8 cellular contexts compared by ENCODE assay signal in genomic region chr22:42079319-42080251, GRCh38. TPM values are rescaled to one million over a fixed set of nuclear protein-coding genes. Genes with fewer than 3 reads are reported as not detected.
DNase-seq lines count a peak whose midpoint lies in the region; ATAC-seq and TF ChIP-seq lines count a peak whose summit lies in the region.

Gene SMDT1, plus strand, starts transcription at chr22:42079700. Its CDS starts 69 bp downstream, at chr22:42079769.

- H3K4me1 ChIP-seq in Karpas-422 (ENCODE audit: low read length) (peaks cover 18% of the 10 kb centered on the region), esophagus squamous epithelium (peaks cover 24 to 69% (median 31%) of the 10 kb centered on the region in 3 donors)

- H3K9me2 ChIP-seq in Karpas-422 (replicated peaks; ENCODE audit: insufficient read depth, low read length): no peaks in the 10 kb centered on the region

- H3K4me2 ChIP-seq in Karpas-422 (ENCODE audit: low read depth, low read length, poor library complexity, severe bottlenecking): peak within 1 kb of the TSS; percentile 83

- TF ChIP-seq CTCF in esophagus squamous epithelium (IDR thresholded peaks at IDR 0.05): peak in 1 of 6 experiments; percentile 7

- peak; percentile 71 for ATAC-seq in GM21825 (IDR thresholded peaks at IDR 0.05; ENCODE audit: unreplicated experiment)

- no peaks in the 10 kb centered on the region for H4K20me1 ChIP-seq in Karpas-422 (ENCODE audit: insufficient read depth, low read depth, low read length)

- peaks cover 21% of the 10 kb centered on the region for H3K36me3 ChIP-seq in Karpas-422 (ENCODE audit: insufficient read depth, low read length)
- peaks cover 5 to 54% (median 15%) of the 10 kb centered on the region in 3 donors for H3K36me3 ChIP-seq in esophagus squamous epithelium

- no peaks in the 10 kb centered on the region for H3K9me3 ChIP-seq in Karpas-422 (ENCODE audit: low read length)
- H3K9me3 ChIP-seq in esophagus squamous epithelium: no peaks in the 10 kb centered on the region

- peak within 1 kb of the TSS; percentile 78 for H3K9ac ChIP-seq in Karpas-422 (ENCODE audit: low read length)

- H3K4me3 ChIP-seq in Karpas-422 (ENCODE audit: low read length): peak within 1 kb of the TSS; percentile 81
- peak within 1 kb of the TSS; percentile 62 to 89 (median 75) for H3K4me3 ChIP-seq in esophagus squamous epithelium

- DNase-seq in DMS79 treated with DMSO at 0.1 percent for 48 hours (lab: John Stamatoyannopoulos, UW): peak; percentile 83
- DNase-seq in Karpas-422: peak; percentile 100
- DNase-seq in RKO (ENCODE audit: low spot score): peak; percentile 96
- DNase-seq in activated T-helper 1 cell treated with Interleukin-2 at 50 U/mL for 16 hours (ENCODE audit: low read depth): peak; percentile 95
- DNase-seq in esophagus squamous epithelium (lab: John Stamatoyannopoulos, UW): peak; percentile 96
- peak; percentile 99 for DNase-seq in myocyte (ENCODE audit: low read depth)
- peak; percentile 96 to 97 for DNase-seq in stimulated activated CD8-positive, alpha-beta memory T cell treated with anti-CD3 and anti-CD28 coated beads, Interleukin-7, amount 100 ng/mL, for 48 hours (ENCODE audit: extremely low read depth in 1 of 2, low read depth in 1 of 2)

- intact Hi-C loops in esophagus squamous epithelium (cut with DNase I): no loop called here

- H3K27me3 ChIP-seq in Karpas-422 (ENCODE audit: low read length) (no peaks in the 10 kb centered on the region), esophagus squamous epithelium (no peaks in the 10 kb centered on the region)

- 0 to 1% methylated on average over 20 to 33 of the region's 71 CpGs for WGBS in esophagus squamous epithelium, 2 donors

- peak in 3 of 4 donors; percentile 80 to 94 (median 92) for TF ChIP-seq POLR2A in esophagus squamous epithelium (IDR thresholded peaks at IDR 0.05)

- H3K79me2 ChIP-seq in Karpas-422 (ENCODE audit: low read length): peaks cover 31% of the 10 kb centered on the region

- H3K27ac ChIP-seq in Karpas-422 (ENCODE audit: low read length) (peak within 1 kb of the TSS; percentile 76), esophagus squamous epithelium (peak within 1 kb of the TSS; percentile 98 to 100 (median 100))

- H2AFZ ChIP-seq in Karpas-422 (ENCODE audit: low read length): peak within 1 kb of the TSS; percentile 68

RNA-seq across cellular contexts. Expression of gene SMDT1, which starts in this region (rescaled TPM):
- total RNA-seq in Karpas-422 (2014; rRNA removed; shearing (Covaris generic); ENCODE audit: low replicate concordance): 12.6 and 35.9 TPM in 2 replicates
- 10 to 100 TPM in 1 of 4 donors, 1 to 10 TPM in 3; 4.9 to 15.4 (median 8.6) TPM for total RNA-seq in esophagus squamous epithelium
- 6.4 and 9.8 TPM in 2 replicates for total RNA-seq in myocyte
- 108 TPM for polyA plus RNA-seq in myocyte (2012)

Comparison
In these comparisons a context has a peak if more than half of its experiments do, and no peak if none do; other contexts are left out.
1. Peak in every context shown above with its lines: DNase-seq, ATAC-seq, H3K4me3 ChIP-seq and H3K27ac ChIP-seq.